Comparison of ENCODE assay signal across 16 cellular contexts in genomic region chr7:20218261-20218660, GRCh38. TPM values are rescaled to one million over a fixed set of nuclear protein-coding genes. Genes with fewer than 3 reads are reported as not detected.
DNase-seq lines count a peak whose midpoint lies in the region; ATAC-seq, FAIRE-seq and TF ChIP-seq lines count a peak whose summit lies in the region.
"Had no signal": no experiment of that assay in that cellular context is flagged by ENCODE, and none has a peak within 500 bp of the region (broad histone marks: within the 10 kb centered on the region; RNA-seq: fewer than 3 reads in every experiment).

No MANE protein-coding gene starts in this region.

- intact Hi-C loops in stomach (cut with DNase I; ENCODE audit: low total_unique reads): no loop called here
- intact Hi-C loops in gastrocnemius medialis (cut with DNase I; ENCODE audit: low total_unique reads): no loop called here

- ATAC-seq in foreskin keratinocyte (peak; percentile 26), gastrocnemius medialis (no peak), GM19351 (IDR thresholded peaks at IDR 0.05; ENCODE audit: unreplicated experiment) (no peak)
- ATAC-seq: left cardiac atrium; stimulated activated naive B cell treated with anti-CD40 and anti-IgM and Interleukin-4, amounts not matched to agents 10 μg/mL and 1 μg/mL and 100 μg/mL, for 72 hours had no signal

- no peak for TF ChIP-seq POLR2A in stomach (IDR thresholded peaks at IDR 0.05)
- TF ChIP-seq POLR2A in gastrocnemius medialis (IDR thresholded peaks at IDR 0.05): no peak

- peaks cover 26% of the 10 kb centered on the region for H3K4me1 ChIP-seq in foreskin keratinocyte
- H3K4me1 ChIP-seq in stomach: peaks cover 6 to 42% (median 14%) of the 10 kb centered on the region in 4 donors
- H3K4me1 ChIP-seq in gastrocnemius medialis: no peaks in the 10 kb centered on the region

- in situ Hi-C loops in gastrocnemius medialis (cut with MboI; ENCODE audit: low sequenced_read_pairs in 4 of 4): no loop called here

- H3K4me3 ChIP-seq in stomach (no peak overlapping the region), gastrocnemius medialis (no peak overlapping the region)

- H3K27ac ChIP-seq in foreskin keratinocyte (peak overlapping the region; percentile 93), stomach (peak overlapping the region in 4 of 5 donors; percentile 77 to 88 (median 82)), gastrocnemius medialis (no peak overlapping the region)
- H3K27ac ChIP-seq: 22Rv1 had no signal

- TF ChIP-seq EP300 in stomach (IDR thresholded peaks at IDR 0.05): no peak

- FAIRE-seq in RCC 7860 (lab: Jason Lieb, UNC): peak; percentile 63

- TF ChIP-seq CTCF in foreskin keratinocyte (conservative IDR thresholded peaks at IDR 0.05) (no peak), stomach (IDR thresholded peaks at IDR 0.05) (no peak), gastrocnemius medialis (IDR thresholded peaks at IDR 0.05 in 4 of 5, conservative IDR thresholded peaks at IDR 0.05 in 1 of 5) (no peak)

- peak; percentile 23 for DNase-seq in NCI-H1092 treated with DMSO at 0.1 percent for 48 hours (lab: John Stamatoyannopoulos, UW)
- no peak for DNase-seq in NCI-H1092 (lab: John Stamatoyannopoulos, UW)
- DNase-seq in RCC 7860 (ENCODE audit: low spot score): no peak
- no peak for DNase-seq in foreskin keratinocyte
- no peak for DNase-seq in stomach
- no peak for DNase-seq in gastrocnemius medialis
- no peak for DNase-seq in NCI-H1694 (lab: John Stamatoyannopoulos, UW)
- DNase-seq: cerebellar nuclear complex; left cardiac atrium; NCI-H1436 treated with DMSO at 0.1 percent for 48 hours; stimulated activated CD4-positive, alpha-beta T cell treated with anti-CD3 and anti-CD28 coated beads, Interleukin-1b, Interleukin-23, amount 100 ng/mL, for 48 hours; stimulated activated naive B cell treated with anti-CD40 and anti-IgM and Interleukin-4, amounts not matched to agents 10 μg/mL and 1 μg/mL and 100 μg/mL, for 72 hours had no signal

- H3K36me3 ChIP-seq in stomach (no peaks in the 10 kb centered on the region), gastrocnemius medialis (no peaks in the 10 kb centered on the region)

- no peaks in the 10 kb centered on the region for H3K27me3 ChIP-seq in foreskin keratinocyte
- H3K27me3 ChIP-seq in stomach: no peaks in the 10 kb centered on the region
- no peaks in the 10 kb centered on the region for H3K27me3 ChIP-seq in gastrocnemius medialis

- H3K9me3 ChIP-seq in stomach: no peaks in the 10 kb centered on the region
- H3K9me3 ChIP-seq in gastrocnemius medialis: no peaks in the 10 kb centered on the region

RNA-seq across cellular contexts. Expression of gene MACC1, which starts 1.1 kb away (rescaled TPM):
- 7.9 and 15.2 TPM in 2 replicates for total RNA-seq in foreskin keratinocyte
- polyA plus RNA-seq in foreskin keratinocyte: 0.91 and 1.8 TPM in 2 replicates
- total RNA-seq in stomach: 10 to 100 TPM in 2 of 5 donors, 1 to 10 TPM in 2, not detected in 1; 2.0 to 41.7 (median 14.5) TPM
- 1 to 10 TPM in 2 of 3 donors, under 1 TPM in 1; 0.76 to 2.2 (median 1.4) TPM for polyA plus RNA-seq in stomach
- not detected for total RNA-seq in gastrocnemius medialis
- total RNA-seq: activated T-helper 1 cell treated with anti-CD3 and anti-CD28 coated beads, Interleukin-12 subunit alpha, Interleukin-12 subunit beta, Interleukin-2, Interleukin-4 antibody, amounts not matched to agents 30 ng/mL and 10 ng/mL and 1 ng/mL, durations not matched to agents 14 hours and 24 hours and 36 hours; osteocyte had no signal

Comparison
In these comparisons a context has a peak if more than half of its experiments do, and no peak if none do; other contexts are left out.
1. H3K27ac ChIP-seq: peak in foreskin keratinocyte (single experiment) and stomach (4 of 5); none in gastrocnemius medialis (0 of 4).